Comparison of ENCODE assay signal across 7 cellular contexts in the genomic region with DNA sequence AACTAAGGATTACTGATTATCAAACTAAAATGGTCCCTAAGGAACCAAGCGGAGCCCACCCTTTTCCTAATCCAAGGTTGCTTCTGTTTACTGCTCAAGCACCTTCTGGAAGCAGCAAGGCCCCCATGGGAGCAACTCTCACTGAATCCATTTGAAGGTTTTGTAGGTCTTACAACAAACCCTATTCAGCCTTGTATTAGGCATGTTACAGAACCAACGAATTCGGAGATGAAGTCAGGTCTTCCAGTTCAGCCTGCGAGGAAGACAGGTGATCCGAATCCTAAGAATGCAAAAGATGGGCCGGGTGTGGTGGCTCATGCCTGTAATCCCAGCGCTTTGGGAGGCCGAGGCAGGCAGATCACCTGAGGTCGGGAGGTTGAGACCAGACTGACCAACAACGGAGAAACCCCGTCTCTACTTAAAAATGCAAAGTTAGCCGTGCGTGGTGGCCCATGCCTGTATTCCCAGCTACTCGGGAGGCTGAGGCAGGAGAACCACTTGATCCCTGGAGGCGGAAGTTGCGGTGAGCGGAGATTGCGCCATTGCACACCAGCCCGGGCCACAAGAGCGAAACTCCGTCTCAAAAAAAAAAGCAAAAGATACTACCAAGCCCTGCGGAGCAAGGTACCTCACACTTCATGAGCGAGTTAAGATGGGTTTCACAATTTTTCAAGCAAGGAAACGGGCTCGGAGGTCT. TPM values are rescaled to one million over a fixed set of nuclear protein-coding genes. Genes with fewer than 3 reads are reported as not detected.
DNase-seq lines count a peak whose midpoint lies in the region; TF ChIP-seq lines count a peak whose summit lies in the region.

No MANE protein-coding gene starts in this region.

- H3K4me3 ChIP-seq in HL-60 (replicated peaks; ENCODE audit: insufficient read depth, low read length) (no peak overlapping the region; the same call in 1 of the 2 replicates), stomach (peak overlapping the region; percentile 77 to 99 (median 78))

- no peaks in the 10 kb centered on the region for H3K36me3 ChIP-seq in stomach

- H3K9me3 Mint-ChIP-seq in activated naive CD8-positive, alpha-beta T cell (ENCODE audit: low read depth): no peaks in the 10 kb centered on the region
- H3K9me3 Mint-ChIP-seq in immature natural killer cell: no peaks in the 10 kb centered on the region

- H3K27ac ChIP-seq in HL-60 (replicated peaks) (peak overlapping the region; percentile 96), stomach (peak overlapping the region; percentile 94 to 99 (median 96))

- TF ChIP-seq POLR2A in stomach (IDR thresholded peaks at IDR 0.05): no peak

- H3K4me1 Mint-ChIP-seq in activated naive CD8-positive, alpha-beta T cell (ENCODE audit: low read depth): peaks cover 15% of the 10 kb centered on the region
- H3K4me1 Mint-ChIP-seq in immature natural killer cell: peaks cover 23 to 25% of the 10 kb centered on the region in 2 donors

- H3K4me3 Mint-ChIP-seq in activated naive CD8-positive, alpha-beta T cell: peak overlapping the region; percentile 91
- H3K4me3 Mint-ChIP-seq in immature natural killer cell: peak overlapping the region; percentile 97 to 100 (median 99)

- TF ChIP-seq CTCF in HL-60 (IDR thresholded peaks at IDR 0.05; ENCODE audit: insufficient read depth, low read length) (no peak), stomach (IDR thresholded peaks at IDR 0.05) (no peak)

- intact Hi-C loops in stomach (cut with DNase I; ENCODE audit: low total_unique reads): no loop called here

- no peaks in the 10 kb centered on the region for H3K27me3 Mint-ChIP-seq in activated naive CD8-positive, alpha-beta T cell
- H3K27me3 Mint-ChIP-seq in immature natural killer cell (ENCODE audit: low read depth in 3 of 3): peaks cover 11 to 22% (median 13%) of the 10 kb centered on the region in 3 donors

- TF ChIP-seq EP300 in stomach (IDR thresholded peaks at IDR 0.05): no peak

- H3K9me3 ChIP-seq in stomach: no peaks in the 10 kb centered on the region

- DNase-seq in HL-60 (ENCODE audit: low read depth in 1 of 2, low spot score in 1 of 2) (peak; percentile 97 to 98), immature natural killer cell (no peak), stomach (peak; percentile 28), HUDEP-2 (lab: John Stamatoyannopoulos, UW; ENCODE audit: unreplicated experiment in 76 of 76) (no peak), AML-193 (lab: John Stamatoyannopoulos, UW) (no peak)
- DNase-seq in NK-92 treated with Interleukin-12 subunit alpha and Interleukin-12 subunit beta, amount 100 ng/mL, for 24 hours (lab: John Stamatoyannopoulos, UW): no peak

- WGBS in stomach, 5 donors: 82 to 93% (median 87%) methylated on average over 25 of the region's 25 CpGs

- H3K4me1 ChIP-seq in stomach: peaks cover 5 to 20% (median 13%) of the 10 kb centered on the region in 4 donors

- peaks cover 3% of the 10 kb centered on the region for H3K36me3 Mint-ChIP-seq in activated naive CD8-positive, alpha-beta T cell
- H3K36me3 Mint-ChIP-seq in immature natural killer cell: no peaks in the 10 kb centered on the region

- H3K27me3 ChIP-seq in HL-60 (ENCODE audit: insufficient read depth, poor library complexity, severe bottlenecking) (no peaks in the 10 kb centered on the region), stomach (no peaks in the 10 kb centered on the region)

- H3K27ac Mint-ChIP-seq in activated naive CD8-positive, alpha-beta T cell: peak overlapping the region; percentile 98
- peak overlapping the region; percentile 99 to 100 (median 100) for H3K27ac Mint-ChIP-seq in immature natural killer cell

RNA-seq across cellular contexts. Expression of gene ZAR1L, which starts 0.7 kb away (rescaled TPM):
- polyA plus RNA-seq in immature natural killer cell (not detected), stomach (not detected)
- total RNA-seq in stomach: not detected

RNA-seq across cellular contexts. Expression of gene BRCA2, which starts 0.9 kb away (rescaled TPM):
- 1 to 10 TPM in 2 of 3 donors, not detected in 1; 1.0 to 2.5 TPM for polyA plus RNA-seq in immature natural killer cell
- total RNA-seq in stomach: 10 to 100 TPM in 1 of 5 donors, 1 to 10 TPM in 2, under 1 TPM in 2; 0.58 to 16.2 (median 4.6) TPM
- 1 to 10 TPM in 2 of 3 donors, under 1 TPM in 1; 0.53 to 1.2 (median 1.1) TPM for polyA plus RNA-seq in stomach

Comparison
In these comparisons a context has a peak if more than half of its experiments do, and no peak if none do; other contexts are left out.
1. DNase-seq: peak in HL-60 (2 of 2) and stomach (single experiment); none in immature natural killer cell (0 of 3), HUDEP-2 (0 of 76), NK-92 treated with Interleukin-12 subunit alpha and Interleukin-12 subunit beta, amount 100 ng/mL, for 24 hours (single experiment) and AML-193 (0 of 2).